In the genomic region with DNA sequence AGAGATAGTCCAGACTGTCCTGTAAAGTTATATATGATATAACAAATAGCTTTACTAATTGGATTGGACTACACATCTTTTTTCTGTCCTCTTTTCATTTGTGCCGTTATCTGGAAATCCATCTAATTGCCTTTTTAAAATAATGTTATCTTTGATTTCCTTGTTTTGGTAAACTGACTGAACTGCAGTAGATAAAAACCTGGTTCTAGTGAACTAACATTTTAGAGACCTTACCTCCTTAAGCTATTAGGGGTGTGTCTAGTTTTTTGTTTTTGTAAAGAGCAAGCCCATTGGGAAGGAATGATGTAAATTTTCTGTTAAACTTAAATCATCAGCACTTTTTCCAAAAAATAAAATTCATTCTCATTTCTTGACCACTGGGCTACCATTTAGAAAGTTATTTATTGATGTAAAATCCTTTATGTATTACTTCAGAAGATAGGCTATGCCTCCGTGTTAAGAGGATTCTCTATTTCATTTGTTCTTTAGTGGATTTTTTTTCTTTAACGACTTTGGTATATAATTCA, we compare ENCODE assay signal across 8 cellular contexts. TPM values are rescaled to one million over a fixed set of nuclear protein-coding genes. Genes with fewer than 3 reads are reported as not detected.
A peak's percentile ranks its signal among the peaks of the same experiment; 100 is the strongest.
DNase-seq lines count a peak whose midpoint lies in the region; TF ChIP-seq lines count a peak whose summit lies in the region.

No MANE protein-coding gene starts in this region.

- no peak for DNase-seq in BE2C
- DNase-seq in Jurkat, Clone E6-1 (ENCODE audit: low read depth, low spot score): no peak
- no peak for DNase-seq in choroid plexus epithelial cell (ENCODE audit: low read depth)
- DNase-seq in effector CD8-positive, alpha-beta T cell (lab: John Stamatoyannopoulos, UW): no peak
- no peak for DNase-seq in iPS-NIHi11 (ENCODE audit: low spot score)
- no peak for DNase-seq in 8988T
- no peak for DNase-seq in NCI-H2171 treated with DMSO at 0.1 percent for 48 hours (lab: John Stamatoyannopoulos, UW)

- no peak for TF ChIP-seq CTCF in BE2C (IDR thresholded peaks at IDR 0.05; ENCODE audit: low read depth, low read length)
- no peak for TF ChIP-seq CTCF in choroid plexus epithelial cell (conservative IDR thresholded peaks at IDR 0.05; ENCODE audit: low read depth, low read length)
- no peak for TF ChIP-seq CTCF in nephron (IDR thresholded peaks at IDR 0.05; ENCODE audit: unreplicated experiment in 3 of 3)

- H3K27me3 ChIP-seq in BE2C: no peaks in the 10 kb centered on the region

- H3K9me3 ChIP-seq in BE2C: no peaks in the 10 kb centered on the region; the same call in 1 of the 2 replicates

- H3K4me1 Mint-ChIP-seq in nephron: peaks cover 61% of the 10 kb centered on the region

- peak overlapping the region; percentile 99 to 100 (median 100) for H3K27ac Mint-ChIP-seq in nephron

- no peaks in the 10 kb centered on the region for H3K9me3 Mint-ChIP-seq in nephron

- H3K27me3 Mint-ChIP-seq in nephron (ENCODE audit: low read depth): no peaks in the 10 kb centered on the region

- peaks cover 6% of the 10 kb centered on the region for H3K4me1 ChIP-seq in BE2C

- peaks cover 31% of the 10 kb centered on the region for H3K36me3 Mint-ChIP-seq in nephron (ENCODE audit: low read depth)

- peak overlapping the region; percentile 99 to 100 (median 100) for H3K4me3 Mint-ChIP-seq in nephron

- peaks cover 48% of the 10 kb centered on the region for H3K36me3 ChIP-seq in BE2C

- peak overlapping the region; percentile 98 for H3K4me3 ChIP-seq in BE2C (ENCODE audit: low read depth, low read length)
- H3K4me3 ChIP-seq in Jurkat, Clone E6-1 (ENCODE audit: low read length): peak overlapping the region; percentile 90
- peak overlapping the region; percentile 93 for H3K4me3 ChIP-seq in choroid plexus epithelial cell (ENCODE audit: low read depth, low read length)

RNA-seq across cellular contexts. Expression of gene PBLD, which starts 1.2 kb away (rescaled TPM):
- polyA plus RNA-seq in BE2C (2012; ENCODE audit: insufficient read depth, insufficient read length, low read depth): 3.3 TPM
- 2.5 TPM for polyA plus RNA-seq in Jurkat, Clone E6-1 (2012; ENCODE audit: insufficient read depth, insufficient read length)

RNA-seq across cellular contexts. Expression of gene HNRNPH3, which starts 2.1 kb away (rescaled TPM):
- 323 TPM for polyA plus RNA-seq in BE2C (2012; ENCODE audit: insufficient read depth, insufficient read length, low read depth)
- polyA plus RNA-seq in Jurkat, Clone E6-1 (2012; ENCODE audit: insufficient read depth, insufficient read length): 470 TPM
